In genomic region chr7:72942022-72942705, GRCh38 we compare ENCODE assay signal across 1 cellular context.
A peak's percentile ranks its signal among the peaks of the same experiment; 100 is the strongest.
TF ChIP-seq lines count a peak whose summit lies in the region.

No MANE protein-coding gene starts in this region.

TF ChIP-seq in K562, 482 proteins besides CTCF, POLR2A, EP300 and RAD21:
- TF ChIP-seq POLR2G (IDR thresholded peaks at IDR 0.05; ENCODE audit: low read depth, low read length): 0 out of 2 replicates have a peak, but pooled peaks have one; percentile 16
